ENCODE assay signal across 8 cellular contexts in the genomic region with DNA sequence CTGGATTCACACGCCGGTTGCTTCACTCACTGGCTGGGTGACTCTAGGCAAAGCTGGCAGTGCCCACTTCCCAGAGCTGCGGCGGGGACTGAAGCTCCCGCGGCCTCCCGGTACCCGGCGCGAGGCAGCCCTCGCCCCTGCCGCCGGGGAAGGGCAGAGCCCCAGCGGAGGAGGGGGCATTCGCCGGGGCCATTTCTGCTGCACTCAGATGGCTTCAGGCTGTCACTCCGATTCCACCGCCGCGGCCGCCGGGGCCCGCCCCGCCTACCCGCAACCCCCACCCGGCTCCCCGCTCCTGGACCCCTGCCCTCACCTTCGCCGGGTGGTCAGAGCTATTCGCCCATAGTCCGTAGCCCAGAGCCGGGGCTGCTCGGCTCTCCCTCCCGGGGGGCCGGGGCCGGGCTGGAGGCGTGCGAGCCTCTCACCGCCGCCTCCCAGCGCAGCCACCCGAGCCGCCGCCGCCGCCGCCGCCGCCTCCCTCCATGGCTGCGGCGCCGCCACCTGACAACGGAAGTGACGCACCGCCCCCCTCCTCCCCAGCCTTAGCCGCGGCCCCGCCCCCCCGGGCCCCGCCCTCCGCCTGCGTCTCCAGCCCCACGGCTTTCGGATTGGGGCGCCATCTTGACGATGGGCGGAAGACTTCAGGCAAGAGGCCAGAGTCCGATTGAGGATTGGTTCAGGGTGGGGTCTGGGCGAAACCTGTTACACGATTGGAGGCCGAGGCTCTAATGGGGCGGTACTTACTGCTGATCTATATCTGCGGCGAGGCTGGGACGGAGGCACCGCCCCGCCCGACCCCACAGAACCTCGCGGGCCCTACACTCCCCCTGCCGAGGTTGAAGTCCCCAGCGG. TPM values are rescaled to one million over a fixed set of nuclear protein-coding genes. Genes with fewer than 3 reads are reported as not detected.
DNase-seq lines count a peak whose midpoint lies in the region; ATAC-seq and TF ChIP-seq lines count a peak whose summit lies in the region.

A gene with protein sequence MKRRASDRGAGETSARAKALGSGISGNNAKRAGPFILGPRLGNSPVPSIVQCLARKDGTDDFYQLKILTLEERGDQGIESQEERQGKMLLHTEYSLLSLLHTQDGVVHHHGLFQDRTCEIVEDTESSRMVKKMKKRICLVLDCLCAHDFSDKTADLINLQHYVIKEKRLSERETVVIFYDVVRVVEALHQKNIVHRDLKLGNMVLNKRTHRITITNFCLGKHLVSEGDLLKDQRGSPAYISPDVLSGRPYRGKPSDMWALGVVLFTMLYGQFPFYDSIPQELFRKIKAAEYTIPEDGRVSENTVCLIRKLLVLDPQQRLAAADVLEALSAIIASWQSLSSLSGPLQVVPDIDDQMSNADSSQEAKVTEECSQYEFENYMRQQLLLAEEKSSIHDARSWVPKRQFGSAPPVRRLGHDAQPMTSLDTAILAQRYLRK (minus strand): TSS at position 515 of the 852 bp plus-strand sequence. CDS start 24,592 bp downstream, outside the sequence.

- DNase-seq in NCI-H748 treated with DMSO at 0.1 percent for 48 hours (lab: John Stamatoyannopoulos, UW), result peak; percentile 89
- peak; percentile 98 for DNase-seq in activated CD4-positive, alpha-beta T cell treated with anti-CD3 and anti-CD28 coated beads, Interleukin-2, amount 50 U/mL, for 4 hours
- peak; percentile 100 for DNase-seq in dermis blood vessel endothelial cell
- DNase-seq in left lung, result peak; percentile 98 to 99
- DNase-seq in stimulated activated CD4-positive, alpha-beta T cell treated with anti-CD3 and anti-CD28 coated beads, Interleukin-2, amount 100 ng/mL, for 48 hours, result peak; percentile 96

- no peak for TF ChIP-seq CTCF in left lung (IDR thresholded peaks at IDR 0.05)

- H3K9me3 ChIP-seq in BLaER1 (no peaks in the 10 kb centered on the region), left lung (no peaks in the 10 kb centered on the region)

- H3K4me2 ChIP-seq in BLaER1, result peak within 1 kb of the TSS; percentile 99

- peak within 1 kb of the TSS; percentile 85 for H3K4me3 ChIP-seq in BLaER1
- H3K4me3 ChIP-seq in left lung, result peak within 1 kb of the TSS; percentile 93 to 100

- peak within 1 kb of the TSS; percentile 87 for H3K9ac ChIP-seq in BLaER1

- peaks cover 46% of the 10 kb centered on the region for H4K20me1 ChIP-seq in BLaER1

- H3K36me3 ChIP-seq in BLaER1 (peaks cover 12% of the 10 kb centered on the region), left lung (peaks cover 0 to 18% of the 10 kb centered on the region in 2 donors)

- peak within 1 kb of the TSS; percentile 78 for H3K27ac ChIP-seq in BLaER1
- peak within 1 kb of the TSS; percentile 98 to 99 for H3K27ac ChIP-seq in left lung

- H3K4me1 ChIP-seq in BLaER1, result peaks cover 52% of the 10 kb centered on the region
- H3K4me1 ChIP-seq in left lung, result peaks cover 28 to 77% of the 10 kb centered on the region in 2 donors

- intact Hi-C loops in left lung (cut with DNase I), result no loop called here

- ATAC-seq in GM19372 (IDR thresholded peaks at IDR 0.05; ENCODE audit: low read depth, unreplicated experiment), result peak; percentile 84
- peak; percentile 65 for ATAC-seq in HG03558 (IDR thresholded peaks at IDR 0.05; ENCODE audit: extremely low read depth, unreplicated experiment)
- peak; percentile 88 for ATAC-seq in left lung

- H3K27me3 ChIP-seq in BLaER1, result no peaks in the 10 kb centered on the region
- H3K27me3 ChIP-seq in left lung, result no peaks in the 10 kb centered on the region

RNA-seq across cellular contexts. Expression of the gene that starts here (rescaled TPM):
- total RNA-seq in dermis blood vessel endothelial cell (20.4 and 57.0 TPM in 2 replicates), left lung (10 to 100 TPM; 54.7 to 97.7 TPM)

Comparison
In these comparisons a context has a peak if more than half of its experiments do, and no peak if none do; other contexts are left out.
1. Peak in every context shown above with its lines: DNase-seq, ATAC-seq, H3K4me3 ChIP-seq and H3K27ac ChIP-seq.